Comparison of ENCODE assay signal across 8 cellular contexts in the genomic region with DNA sequence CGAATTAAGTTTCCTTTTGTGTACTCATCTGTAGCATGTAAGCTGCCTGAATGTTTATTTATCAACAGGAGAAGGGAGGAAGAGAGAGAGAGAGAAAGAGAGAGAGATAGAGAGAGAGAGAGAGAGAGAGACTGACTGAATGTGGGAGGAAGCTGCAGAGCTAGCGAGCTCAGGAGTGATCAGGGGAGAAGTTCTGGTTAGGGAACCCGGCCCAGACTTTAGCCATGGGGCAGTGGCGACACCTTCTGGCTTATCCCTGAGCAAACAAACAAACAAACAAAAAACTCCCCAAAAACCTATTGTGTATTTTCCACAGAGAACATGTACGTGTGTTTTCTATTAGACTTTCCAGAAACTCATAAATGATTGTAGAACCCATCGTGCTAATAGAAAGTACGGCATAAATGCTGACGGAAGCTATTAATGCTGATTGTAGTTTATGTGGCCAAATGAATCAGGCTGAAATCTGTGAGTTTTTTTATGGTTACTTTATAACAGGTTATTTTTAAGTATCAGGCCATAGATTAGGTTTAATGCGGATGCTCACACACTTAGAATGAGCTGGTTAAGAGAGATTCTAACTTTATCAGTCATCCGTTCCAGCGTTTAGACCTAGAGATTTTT.
DNase-seq lines count a peak whose midpoint lies in the region; ATAC-seq, FAIRE-seq and TF ChIP-seq lines count a peak whose summit lies in the region.

No MANE protein-coding gene starts in this region.

- H3K36me3 Mint-ChIP-seq in activated naive CD4-positive, alpha-beta T cell treated with anti-CD3 and anti-CD28 coated beads, Interleukin-2, amount 10 ng/mL, durations not matched to agents 7 days and 5 days = no peaks in the 10 kb centered on the region
- no peaks in the 10 kb centered on the region for H3K36me3 Mint-ChIP-seq in glutamatergic neuron (ENCODE audit: unreplicated experiment)

- H3F3A ChIP-seq in DOHH2 (ENCODE audit: control insufficient read depth, insufficient read depth) = no peaks in the 10 kb centered on the region

- FAIRE-seq in RCC 7860 (lab: Jason Lieb, UNC) = no peak

- H3K27me3 ChIP-seq in DOHH2 (ENCODE audit: control insufficient read depth, low read length) (peaks cover 36% of the 10 kb centered on the region), upper lobe of right lung (no peaks in the 10 kb centered on the region)

- H3K36me3 ChIP-seq in DOHH2 (ENCODE audit: control insufficient read depth, low read length) (no peaks in the 10 kb centered on the region), upper lobe of right lung (no peaks in the 10 kb centered on the region)

- H3K4me2 ChIP-seq in DOHH2 (ENCODE audit: low read length) = no peak overlapping the region

- no peaks in the 10 kb centered on the region for H4K20me1 ChIP-seq in DOHH2 (ENCODE audit: control insufficient read depth, insufficient read depth, low read depth, low read length)

- TF ChIP-seq CTCF in DOHH2 (IDR thresholded peaks at IDR 0.05; ENCODE audit: low read depth, low read length, poor library complexity, severe bottlenecking) (peak; percentile 60), glutamatergic neuron (IDR thresholded peaks at IDR 0.05; ENCODE audit: partially characterized antibody, unreplicated experiment) (peak; percentile 21), upper lobe of right lung (IDR thresholded peaks at IDR 0.05) (peak; percentile 60)

- H3K27ac ChIP-seq in DOHH2 (ENCODE audit: low read depth, low read length) (no peak overlapping the region), upper lobe of right lung (no peak overlapping the region)

- CTCF ChIA-PET in activated naive CD4-positive, alpha-beta T cell treated with anti-CD3 and anti-CD28 coated beads, Interleukin-2, amount 10 ng/mL, durations not matched to agents 7 days and 5 days (lab: Charles Lee) = interaction anchor here (0.6 to 3.7 kb wide), 43 partner anchors 9 to 1447 kb away, joined by 3 to 33 read pairs (median 4); a partner anchor contains a TSS

- H3K4me1 Mint-ChIP-seq in activated naive CD4-positive, alpha-beta T cell treated with anti-CD3 and anti-CD28 coated beads, Interleukin-2, amount 10 ng/mL, durations not matched to agents 7 days and 5 days = peaks cover 22% of the 10 kb centered on the region
- H3K4me1 Mint-ChIP-seq in glutamatergic neuron (ENCODE audit: low read depth, unreplicated experiment) = peaks cover 7% of the 10 kb centered on the region

- H3K9me2 ChIP-seq in DOHH2 (replicated peaks; ENCODE audit: control insufficient read depth, low read length) = no peaks in the 10 kb centered on the region

- ATAC-seq in HG03159 (IDR thresholded peaks at IDR 0.05; ENCODE audit: unreplicated experiment) (peak; percentile 37), upper lobe of right lung (peak; percentile 85), HG03439 (IDR thresholded peaks at IDR 0.05; ENCODE audit: unreplicated experiment) (no peak)

- H3K79me2 ChIP-seq in DOHH2 (ENCODE audit: control insufficient read depth, low read length) = no peaks in the 10 kb centered on the region

- peak overlapping the region; percentile 11 for H3K27ac Mint-ChIP-seq in activated naive CD4-positive, alpha-beta T cell treated with anti-CD3 and anti-CD28 coated beads, Interleukin-2, amount 10 ng/mL, durations not matched to agents 7 days and 5 days
- H3K27ac Mint-ChIP-seq in glutamatergic neuron (ENCODE audit: unreplicated experiment) = no peak overlapping the region

- no peaks in the 10 kb centered on the region for H3K9me3 ChIP-seq in DOHH2 (ENCODE audit: control insufficient read depth, insufficient read depth, low read length)
- H3K9me3 ChIP-seq in upper lobe of right lung = no peaks in the 10 kb centered on the region

- H3K4me1 ChIP-seq in DOHH2 (ENCODE audit: control insufficient read depth, low read length) (no peaks in the 10 kb centered on the region), upper lobe of right lung (no peaks in the 10 kb centered on the region)

- H3K4me3 Mint-ChIP-seq in activated naive CD4-positive, alpha-beta T cell treated with anti-CD3 and anti-CD28 coated beads, Interleukin-2, amount 10 ng/mL, durations not matched to agents 7 days and 5 days = no peak overlapping the region
- no peak overlapping the region for H3K4me3 Mint-ChIP-seq in glutamatergic neuron (ENCODE audit: unreplicated experiment)

- no peaks in the 10 kb centered on the region for H3K27me3 Mint-ChIP-seq in activated naive CD4-positive, alpha-beta T cell treated with anti-CD3 and anti-CD28 coated beads, Interleukin-2, amount 10 ng/mL, durations not matched to agents 7 days and 5 days
- no peaks in the 10 kb centered on the region for H3K27me3 Mint-ChIP-seq in glutamatergic neuron (ENCODE audit: unreplicated experiment)

- intact Hi-C loops in posterior cingulate gyrus (cut with DNase I) (loop anchor here (2.0 to 5.0 kb wide), 4 partner anchors 131 to 1444 kb away; no protein-coding TSS in a partner anchor), upper lobe of right lung (cut with DNase I) (no loop called here)

- H3K4me3 ChIP-seq in DOHH2 (ENCODE audit: low read length) = no peak overlapping the region
- no peak overlapping the region for H3K4me3 ChIP-seq in upper lobe of right lung

- H3K9me3 Mint-ChIP-seq in activated naive CD4-positive, alpha-beta T cell treated with anti-CD3 and anti-CD28 coated beads, Interleukin-2, amount 10 ng/mL, durations not matched to agents 7 days and 5 days = no peaks in the 10 kb centered on the region
- H3K9me3 Mint-ChIP-seq in glutamatergic neuron (ENCODE audit: unreplicated experiment) = no peaks in the 10 kb centered on the region

- DNase-seq in RCC 7860 (ENCODE audit: low spot score) = peak; percentile 24
- peak; percentile 77 for DNase-seq in activated naive CD4-positive, alpha-beta T cell treated with anti-CD3 and anti-CD28 coated beads, Interleukin-2, amount 10 ng/mL, durations not matched to agents 7 days and 5 days
- DNase-seq in glutamatergic neuron = peak; percentile 73
- DNase-seq in posterior cingulate gyrus = peak; percentile 54 to 95 (median 78)
- peak; percentile 71 for DNase-seq in upper lobe of right lung

Comparison
In these comparisons a context has a peak if more than half of its experiments do, and no peak if none do; other contexts are left out.
1. DNase-seq: peak in every context shown above with its lines; median percentile 78 in posterior cingulate gyrus; 77 in activated naive CD4-positive, alpha-beta T cell treated with anti-CD3 and anti-CD28 coated beads, Interleukin-2, amount 10 ng/mL, durations not matched to agents 7 days and 5 days; 73 in glutamatergic neuron; 71 in upper lobe of right lung; 24 in RCC 7860.